ENCODE assay signal across 2 cellular contexts in the genomic region with DNA sequence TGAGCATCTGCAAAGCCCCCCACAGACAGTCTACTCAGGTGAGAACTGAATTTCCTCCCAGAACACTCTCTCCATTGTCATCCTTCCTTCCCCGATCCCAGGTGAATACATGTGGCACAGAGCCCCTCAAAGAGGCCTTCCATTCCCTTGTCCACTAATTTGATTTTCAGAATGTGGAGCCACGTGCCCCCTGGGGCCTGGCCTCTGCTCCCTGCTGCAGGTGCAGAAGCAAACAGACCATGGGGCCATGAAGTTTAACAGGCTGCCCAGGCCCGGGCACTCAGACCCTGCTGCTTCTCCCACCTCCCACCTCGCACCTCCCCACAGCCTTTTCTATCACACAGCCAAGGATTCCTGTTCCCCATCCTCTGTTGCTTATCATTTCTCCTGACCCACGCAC.
TF ChIP-seq lines count a peak whose summit lies in the region.

No MANE protein-coding gene starts in this region.

TF ChIP-seq in GM23338, 12 proteins besides CTCF, POLR2A, EP300 and RAD21 (continues in another document):
- TF ChIP-seq CREB1 (CRISPR knock-in tag; IDR thresholded peaks at IDR 0.05; ENCODE audit: low read depth) (no peak), NANOG (IDR thresholded peaks at IDR 0.05; ENCODE audit: borderline replicate concordance) (no peak), ZNF114 (CRISPR knock-in tag; IDR thresholded peaks at IDR 0.05) (no peak), JUNB (IDR thresholded peaks at IDR 0.05; ENCODE audit: unreplicated experiment) (no peak), POLR2AphosphoS5 (IDR thresholded peaks at IDR 0.05; ENCODE audit: low read depth) (no peak), STAT1 (IDR thresholded peaks at IDR 0.05; ENCODE audit: unreplicated experiment) (no peak), ZNF331 (CRISPR knock-in tag; IDR thresholded peaks at IDR 0.05; ENCODE audit: low read depth) (no peak), EZH2phosphoT487 (IDR thresholded peaks at IDR 0.05; ENCODE audit: unreplicated experiment) (no peak), REST (IDR thresholded peaks at IDR 0.05; ENCODE audit: unreplicated experiment) (no peak), EZH2 (IDR thresholded peaks at IDR 0.05; ENCODE audit: low read depth, unreplicated experiment) (no peak)
- TF ChIP-seq, protein P1, sequence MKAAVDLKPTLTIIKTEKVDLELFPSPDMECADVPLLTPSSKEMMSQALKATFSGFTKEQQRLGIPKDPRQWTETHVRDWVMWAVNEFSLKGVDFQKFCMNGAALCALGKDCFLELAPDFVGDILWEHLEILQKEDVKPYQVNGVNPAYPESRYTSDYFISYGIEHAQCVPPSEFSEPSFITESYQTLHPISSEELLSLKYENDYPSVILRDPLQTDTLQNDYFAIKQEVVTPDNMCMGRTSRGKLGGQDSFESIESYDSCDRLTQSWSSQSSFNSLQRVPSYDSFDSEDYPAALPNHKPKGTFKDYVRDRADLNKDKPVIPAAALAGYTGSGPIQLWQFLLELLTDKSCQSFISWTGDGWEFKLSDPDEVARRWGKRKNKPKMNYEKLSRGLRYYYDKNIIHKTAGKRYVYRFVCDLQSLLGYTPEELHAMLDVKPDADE (IDR thresholded peaks at IDR 0.05): no peak

TF ChIP-seq in H1, 55 proteins besides CTCF, POLR2A, EP300 and RAD21:
- TF ChIP-seq KDM1A (IDR thresholded peaks at IDR 0.05; ENCODE audit: borderline replicate concordance, low read length) (no peak), SAP30 (IDR thresholded peaks at IDR 0.05; ENCODE audit: insufficient read depth, insufficient replicate concordance, low read length) (no peak), SUZ12 (IDR thresholded peaks at IDR 0.05; ENCODE audit: low read length) (no peak), SRF (IDR thresholded peaks at IDR 0.05; ENCODE audit: low read depth, low read length) (no peak), NANOG (IDR thresholded peaks at IDR 0.05; ENCODE audit: insufficient read depth, low read depth, low read length, poor library complexity, severe bottlenecking) (no peak), SP2 (IDR thresholded peaks at IDR 0.05; ENCODE audit: low read length) (no peak), CHD2 (IDR thresholded peaks at IDR 0.05; ENCODE audit: low read length) (no peak)
- TF ChIP-seq, protein P2, sequence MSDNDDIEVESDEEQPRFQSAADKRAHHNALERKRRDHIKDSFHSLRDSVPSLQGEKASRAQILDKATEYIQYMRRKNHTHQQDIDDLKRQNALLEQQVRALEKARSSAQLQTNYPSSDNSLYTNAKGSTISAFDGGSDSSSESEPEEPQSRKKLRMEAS (IDR thresholded peaks at IDR 0.05): no peak
- TF ChIP-seq, protein P3, sequence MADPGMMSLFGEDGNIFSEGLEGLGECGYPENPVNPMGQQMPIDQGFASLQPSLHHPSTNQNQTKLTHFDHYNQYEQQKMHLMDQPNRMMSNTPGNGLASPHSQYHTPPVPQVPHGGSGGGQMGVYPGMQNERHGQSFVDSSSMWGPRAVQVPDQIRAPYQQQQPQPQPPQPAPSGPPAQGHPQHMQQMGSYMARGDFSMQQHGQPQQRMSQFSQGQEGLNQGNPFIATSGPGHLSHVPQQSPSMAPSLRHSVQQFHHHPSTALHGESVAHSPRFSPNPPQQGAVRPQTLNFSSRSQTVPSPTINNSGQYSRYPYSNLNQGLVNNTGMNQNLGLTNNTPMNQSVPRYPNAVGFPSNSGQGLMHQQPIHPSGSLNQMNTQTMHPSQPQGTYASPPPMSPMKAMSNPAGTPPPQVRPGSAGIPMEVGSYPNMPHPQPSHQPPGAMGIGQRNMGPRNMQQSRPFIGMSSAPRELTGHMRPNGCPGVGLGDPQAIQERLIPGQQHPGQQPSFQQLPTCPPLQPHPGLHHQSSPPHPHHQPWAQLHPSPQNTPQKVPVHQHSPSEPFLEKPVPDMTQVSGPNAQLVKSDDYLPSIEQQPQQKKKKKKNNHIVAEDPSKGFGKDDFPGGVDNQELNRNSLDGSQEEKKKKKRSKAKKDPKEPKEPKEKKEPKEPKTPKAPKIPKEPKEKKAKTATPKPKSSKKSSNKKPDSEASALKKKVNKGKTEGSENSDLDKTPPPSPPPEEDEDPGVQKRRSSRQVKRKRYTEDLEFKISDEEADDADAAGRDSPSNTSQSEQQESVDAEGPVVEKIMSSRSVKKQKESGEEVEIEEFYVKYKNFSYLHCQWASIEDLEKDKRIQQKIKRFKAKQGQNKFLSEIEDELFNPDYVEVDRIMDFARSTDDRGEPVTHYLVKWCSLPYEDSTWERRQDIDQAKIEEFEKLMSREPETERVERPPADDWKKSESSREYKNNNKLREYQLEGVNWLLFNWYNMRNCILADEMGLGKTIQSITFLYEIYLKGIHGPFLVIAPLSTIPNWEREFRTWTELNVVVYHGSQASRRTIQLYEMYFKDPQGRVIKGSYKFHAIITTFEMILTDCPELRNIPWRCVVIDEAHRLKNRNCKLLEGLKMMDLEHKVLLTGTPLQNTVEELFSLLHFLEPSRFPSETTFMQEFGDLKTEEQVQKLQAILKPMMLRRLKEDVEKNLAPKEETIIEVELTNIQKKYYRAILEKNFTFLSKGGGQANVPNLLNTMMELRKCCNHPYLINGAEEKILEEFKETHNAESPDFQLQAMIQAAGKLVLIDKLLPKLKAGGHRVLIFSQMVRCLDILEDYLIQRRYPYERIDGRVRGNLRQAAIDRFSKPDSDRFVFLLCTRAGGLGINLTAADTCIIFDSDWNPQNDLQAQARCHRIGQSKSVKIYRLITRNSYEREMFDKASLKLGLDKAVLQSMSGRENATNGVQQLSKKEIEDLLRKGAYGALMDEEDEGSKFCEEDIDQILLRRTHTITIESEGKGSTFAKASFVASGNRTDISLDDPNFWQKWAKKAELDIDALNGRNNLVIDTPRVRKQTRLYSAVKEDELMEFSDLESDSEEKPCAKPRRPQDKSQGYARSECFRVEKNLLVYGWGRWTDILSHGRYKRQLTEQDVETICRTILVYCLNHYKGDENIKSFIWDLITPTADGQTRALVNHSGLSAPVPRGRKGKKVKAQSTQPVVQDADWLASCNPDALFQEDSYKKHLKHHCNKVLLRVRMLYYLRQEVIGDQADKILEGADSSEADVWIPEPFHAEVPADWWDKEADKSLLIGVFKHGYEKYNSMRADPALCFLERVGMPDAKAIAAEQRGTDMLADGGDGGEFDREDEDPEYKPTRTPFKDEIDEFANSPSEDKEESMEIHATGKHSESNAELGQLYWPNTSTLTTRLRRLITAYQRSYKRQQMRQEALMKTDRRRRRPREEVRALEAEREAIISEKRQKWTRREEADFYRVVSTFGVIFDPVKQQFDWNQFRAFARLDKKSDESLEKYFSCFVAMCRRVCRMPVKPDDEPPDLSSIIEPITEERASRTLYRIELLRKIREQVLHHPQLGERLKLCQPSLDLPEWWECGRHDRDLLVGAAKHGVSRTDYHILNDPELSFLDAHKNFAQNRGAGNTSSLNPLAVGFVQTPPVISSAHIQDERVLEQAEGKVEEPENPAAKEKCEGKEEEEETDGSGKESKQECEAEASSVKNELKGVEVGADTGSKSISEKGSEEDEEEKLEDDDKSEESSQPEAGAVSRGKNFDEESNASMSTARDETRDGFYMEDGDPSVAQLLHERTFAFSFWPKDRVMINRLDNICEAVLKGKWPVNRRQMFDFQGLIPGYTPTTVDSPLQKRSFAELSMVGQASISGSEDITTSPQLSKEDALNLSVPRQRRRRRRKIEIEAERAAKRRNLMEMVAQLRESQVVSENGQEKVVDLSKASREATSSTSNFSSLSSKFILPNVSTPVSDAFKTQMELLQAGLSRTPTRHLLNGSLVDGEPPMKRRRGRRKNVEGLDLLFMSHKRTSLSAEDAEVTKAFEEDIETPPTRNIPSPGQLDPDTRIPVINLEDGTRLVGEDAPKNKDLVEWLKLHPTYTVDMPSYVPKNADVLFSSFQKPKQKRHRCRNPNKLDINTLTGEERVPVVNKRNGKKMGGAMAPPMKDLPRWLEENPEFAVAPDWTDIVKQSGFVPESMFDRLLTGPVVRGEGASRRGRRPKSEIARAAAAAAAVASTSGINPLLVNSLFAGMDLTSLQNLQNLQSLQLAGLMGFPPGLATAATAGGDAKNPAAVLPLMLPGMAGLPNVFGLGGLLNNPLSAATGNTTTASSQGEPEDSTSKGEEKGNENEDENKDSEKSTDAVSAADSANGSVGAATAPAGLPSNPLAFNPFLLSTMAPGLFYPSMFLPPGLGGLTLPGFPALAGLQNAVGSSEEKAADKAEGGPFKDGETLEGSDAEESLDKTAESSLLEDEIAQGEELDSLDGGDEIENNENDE (IDR thresholded peaks at IDR 0.05; ENCODE audit: insufficient replicate concordance, low read length): no peak
